In the genomic region with DNA sequence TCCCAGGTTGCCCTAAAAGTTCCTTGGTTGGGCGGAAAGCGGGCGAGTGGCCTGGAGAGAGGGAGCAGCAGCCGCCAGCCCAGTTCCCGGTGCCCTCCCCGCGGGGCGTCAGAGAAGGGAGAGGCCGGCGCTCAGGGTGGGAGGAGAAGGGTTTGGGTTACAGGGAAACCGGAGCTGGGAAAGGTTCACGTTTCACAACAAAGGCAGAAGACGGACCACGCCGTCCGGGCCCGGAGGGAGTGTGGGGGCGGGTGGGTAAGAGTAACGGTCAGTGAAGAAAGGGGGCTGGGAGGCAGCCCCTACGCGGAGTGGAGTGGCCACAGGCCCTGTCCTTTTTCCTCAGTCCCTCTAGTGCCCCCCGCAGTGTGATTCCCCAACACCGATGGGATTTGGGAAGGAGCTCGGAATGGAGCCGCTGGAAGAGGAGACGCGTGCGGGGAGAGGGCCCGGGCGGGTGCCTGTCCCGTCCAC, we compare ENCODE assay signal across 8 cellular contexts. TPM values are rescaled to one million over a fixed set of nuclear protein-coding genes. Genes with fewer than 3 reads are reported as not detected.
DNase-seq lines count a peak whose midpoint lies in the region; ATAC-seq and TF ChIP-seq lines count a peak whose summit lies in the region.

No MANE protein-coding gene starts in this region.

- no peak overlapping the region for H3K27ac ChIP-seq in CD4-positive, alpha-beta T cell (ENCODE audit: low read depth, low read length)
- H3K27ac ChIP-seq in HUES48 (ENCODE audit: low read depth, low read length) (peak overlapping the region; percentile 99), psoas muscle (peak overlapping the region; percentile 95)

- H3K4me3 Mint-ChIP-seq in CD4-positive, alpha-beta T cell = peak overlapping the region; percentile 51
- peak overlapping the region; percentile 7 for H3K4me3 Mint-ChIP-seq in activated naive CD8-positive, alpha-beta T cell treated with anti-CD3 and anti-CD28 coated beads for 36 hours

- WGBS in psoas muscle, 3 donors = 0 to 5% (median 4%) methylated on average over 25 to 31 of the region's 31 CpGs

- H3K9ac ChIP-seq in HUES48 (ENCODE audit: low read depth, low read length) = peak overlapping the region; percentile 75; the same call in 1 of the 2 replicates

- peaks cover 14% of the 10 kb centered on the region for H3K27me3 Mint-ChIP-seq in CD4-positive, alpha-beta T cell
- peaks cover 33% of the 10 kb centered on the region for H3K27me3 Mint-ChIP-seq in activated naive CD8-positive, alpha-beta T cell treated with anti-CD3 and anti-CD28 coated beads for 36 hours

- CTCF ChIA-PET in CD4-positive, alpha-beta T cell (lab: Charles Lee) = interaction anchor here (0.8 to 3.6 kb wide), 2 partner anchors 13 to 49 kb away, joined by 3 to 59 read pairs; no protein-coding TSS in a partner anchor

- H3K9me3 Mint-ChIP-seq in CD4-positive, alpha-beta T cell = no peaks in the 10 kb centered on the region
- H3K9me3 Mint-ChIP-seq in activated naive CD8-positive, alpha-beta T cell treated with anti-CD3 and anti-CD28 coated beads for 36 hours = no peaks in the 10 kb centered on the region

- intact Hi-C loops in CD4-positive, alpha-beta T cell (cut with DNase I, micrococcal nuclease) = no loop called here
- intact Hi-C loops in left cardiac atrium (cut with DNase I) (loop anchor here (5.0 kb wide), 1 partner anchor 50 kb away; no protein-coding TSS in a partner anchor), psoas muscle (cut with DNase I) (loop anchor here in 1 of 2 donors (2.0 to 5.0 kb wide), 2 partner anchors 35 to 47 kb away; partner anchors contain the start of genes FBXO46 and MEIOSIN)

- H3K36me3 Mint-ChIP-seq in CD4-positive, alpha-beta T cell (ENCODE audit: low read depth) = peaks cover 3% of the 10 kb centered on the region
- H3K36me3 Mint-ChIP-seq in activated naive CD8-positive, alpha-beta T cell treated with anti-CD3 and anti-CD28 coated beads for 36 hours = peaks cover 4% of the 10 kb centered on the region

- H3K27ac Mint-ChIP-seq in CD4-positive, alpha-beta T cell = no peak overlapping the region
- H3K27ac Mint-ChIP-seq in activated naive CD8-positive, alpha-beta T cell treated with anti-CD3 and anti-CD28 coated beads for 36 hours = no peak overlapping the region

- H3K4me3 ChIP-seq in HUES48 (ENCODE audit: low read depth, low read length) (peak overlapping the region; percentile 91), psoas muscle (peak overlapping the region; percentile 87)

- H3K9me3 ChIP-seq in CD4-positive, alpha-beta T cell (ENCODE audit: control insufficient read depth, low read length) = no peaks in the 10 kb centered on the region
- H3K9me3 ChIP-seq in HUES48 (ENCODE audit: control insufficient read depth, insufficient read depth, low read length) (no peaks in the 10 kb centered on the region), psoas muscle (no peaks in the 10 kb centered on the region)

- H3K4me1 Mint-ChIP-seq in CD4-positive, alpha-beta T cell (ENCODE audit: low read depth) = peaks cover 24% of the 10 kb centered on the region
- H3K4me1 Mint-ChIP-seq in activated naive CD8-positive, alpha-beta T cell treated with anti-CD3 and anti-CD28 coated beads for 36 hours = peaks cover 11% of the 10 kb centered on the region

- H3K36me3 ChIP-seq in HUES48 (ENCODE audit: control insufficient read depth, insufficient read depth, low read length) = no peaks in the 10 kb centered on the region
- H3K36me3 ChIP-seq in psoas muscle (ENCODE audit: insufficient read depth in 1 of 2, low read depth in 1 of 2) = peaks cover 0 to 19% of the 10 kb centered on the region in 2 donors

- H3K4me1 ChIP-seq in HUES48 (ENCODE audit: control insufficient read depth, insufficient read depth, low read length) = peaks cover 37% of the 10 kb centered on the region
- peaks cover 34% of the 10 kb centered on the region for H3K4me1 ChIP-seq in psoas muscle

- POLR2A ChIA-PET in CD4-positive, alpha-beta T cell (lab: Charles Lee) = interaction anchor here (1.0 to 3.3 kb wide), 2 partner anchors 13 to 50 kb away, joined by 3 to 18 read pairs; no protein-coding TSS in a partner anchor

- ATAC-seq in CD4-positive, alpha-beta T cell (ENCODE audit: poor library complexity) = no peak
- ATAC-seq in left cardiac atrium (peak; percentile 4 to 6), psoas muscle (peak; percentile 2 to 20 (median 8))

- DNase-seq in CD4-positive, alpha-beta T cell = no peak
- no peak for DNase-seq in activated naive CD8-positive, alpha-beta T cell treated with anti-CD3 and anti-CD28 coated beads for 36 hours
- DNase-seq in left cardiac atrium (peak; percentile 81), psoas muscle (peak; percentile 83 to 87), NOMO-1 treated with DMSO at 0.1 percent for 48 hours (lab: John Stamatoyannopoulos, UW; ENCODE audit: unreplicated experiment) (no peak), occipital lobe (lab: John Stamatoyannopoulos, UW) (no peak)
- DNase-seq in stimulated activated CD4-positive, alpha-beta T cell treated with anti-CD3 and anti-CD28 coated beads, Interleukin-4, amount 100 ng/mL, for 24 hours = no peak

- H3K27me3 ChIP-seq in CD4-positive, alpha-beta T cell (ENCODE audit: control insufficient read depth, insufficient read depth, low read length) = peaks cover 17% of the 10 kb centered on the region
- H3K27me3 ChIP-seq in HUES48 (ENCODE audit: control insufficient read depth, insufficient read depth, low read length) = no peaks in the 10 kb centered on the region
- no peaks in the 10 kb centered on the region for H3K27me3 ChIP-seq in psoas muscle (ENCODE audit: insufficient read depth in 3 of 3, low read length in 2 of 3)

- no peak for TF ChIP-seq CTCF in CD4-positive, alpha-beta T cell (IDR thresholded peaks at IDR 0.05)
- TF ChIP-seq CTCF in psoas muscle (IDR thresholded peaks at IDR 0.05) = no peak

RNA-seq across cellular contexts. Expression of gene SIX5, which starts 1.6 kb away (rescaled TPM):
- under 1 TPM; 0.58 to 0.59 TPM for total RNA-seq in CD4-positive, alpha-beta T cell
- 1 to 10 TPM; 1.6 to 1.7 TPM for total RNA-seq in activated naive CD8-positive, alpha-beta T cell treated with anti-CD3 and anti-CD28 coated beads for 36 hours
- total RNA-seq in left cardiac atrium (10 to 100 TPM; 15.6 to 21.1 TPM), psoas muscle (10 to 100 TPM in 1 of 4 donors, 1 to 10 TPM in 3; 9.2 to 14.5 (median 9.4) TPM), occipital lobe (1.2 TPM)
- polyA plus RNA-seq in psoas muscle = 1 to 10 TPM; 7.0 to 9.1 (median 8.7) TPM

RNA-seq across cellular contexts. Expression of gene DMPK, which starts 14.8 kb away (rescaled TPM):
- 10 to 100 TPM; 24.0 to 24.9 TPM for total RNA-seq in CD4-positive, alpha-beta T cell
- 1 to 10 TPM; 7.3 to 8.6 TPM for total RNA-seq in activated naive CD8-positive, alpha-beta T cell treated with anti-CD3 and anti-CD28 coated beads for 36 hours
- total RNA-seq in left cardiac atrium = 100 to 1,000 TPM; 200 to 241 TPM
- 100 to 1,000 TPM; 132 to 617 (median 337) TPM for total RNA-seq in psoas muscle
- 10 to 100 TPM; 53.0 to 77.7 (median 77.0) TPM for polyA plus RNA-seq in psoas muscle
- total RNA-seq in occipital lobe = 16.7 TPM

RNA-seq across cellular contexts. Expression of gene DMWD, which starts 25.2 kb away (rescaled TPM):
- 10 to 100 TPM; 28.6 to 31.5 TPM for total RNA-seq in CD4-positive, alpha-beta T cell
- 10 to 100 TPM; 29.5 to 30.7 TPM for total RNA-seq in activated naive CD8-positive, alpha-beta T cell treated with anti-CD3 and anti-CD28 coated beads for 36 hours
- total RNA-seq in left cardiac atrium = 10 to 100 TPM; 55.3 to 57.7 TPM
- 100 to 1,000 TPM in 1 of 4 donors, 10 to 100 TPM in 3; 50.8 to 104 (median 66.9) TPM for total RNA-seq in psoas muscle
- 10 to 100 TPM; 38.4 to 61.8 (median 48.2) TPM for polyA plus RNA-seq in psoas muscle
- 41.0 TPM for total RNA-seq in occipital lobe

RNA-seq across cellular contexts. Expression of gene MEIOSIN, which starts 34.2 kb away (rescaled TPM):
- total RNA-seq in CD4-positive, alpha-beta T cell = not detected
- total RNA-seq in activated naive CD8-positive, alpha-beta T cell treated with anti-CD3 and anti-CD28 coated beads for 36 hours = under 1 TPM; 0.08 TPM
- total RNA-seq in left cardiac atrium (under 1 TPM; 0.21 to 0.24 TPM), psoas muscle (not detected), occipital lobe (not detected)
- polyA plus RNA-seq in psoas muscle = under 1 TPM in 1 of 3 donors, not detected in 2; 0.01 TPM

RNA-seq across cellular contexts. Expression of gene FBXO46, which starts 36.7 kb away (rescaled TPM):
- total RNA-seq in CD4-positive, alpha-beta T cell = 10 to 100 TPM; 17.2 to 17.5 TPM
- total RNA-seq in activated naive CD8-positive, alpha-beta T cell treated with anti-CD3 and anti-CD28 coated beads for 36 hours = 10 to 100 TPM; 25.5 to 29.6 TPM
- total RNA-seq in left cardiac atrium (10 to 100 TPM in 1 of 2 donors, 1 to 10 TPM in 1; 9.6 to 10.8 TPM), psoas muscle (10 to 100 TPM in 2 of 4 donors, 1 to 10 TPM in 2; 6.4 to 13.0 (median 9.9) TPM), occipital lobe (11.4 TPM)
- polyA plus RNA-seq in psoas muscle = 1 to 10 TPM; 4.6 to 9.5 (median 5.0) TPM

Comparison
In these comparisons a context has a peak if more than half of its experiments do, and no peak if none do; other contexts are left out.
1. DNase-seq: peak in left cardiac atrium (single experiment) and psoas muscle (2 of 2); none in CD4-positive, alpha-beta T cell (0 of 10), activated naive CD8-positive, alpha-beta T cell treated with anti-CD3 and anti-CD28 coated beads for 36 hours (single experiment), stimulated activated CD4-positive, alpha-beta T cell treated with anti-CD3 and anti-CD28 coated beads, Interleukin-4, amount 100 ng/mL, for 24 hours (single experiment), NOMO-1 treated with DMSO at 0.1 percent for 48 hours (single experiment) and occipital lobe (single experiment).
2. intact Hi-C loops: an anchor here in left cardiac atrium (5.0 kb wide); none called in CD4-positive, alpha-beta T cell.